ENCODE assay signal across 1 cellular context in the genomic region with DNA sequence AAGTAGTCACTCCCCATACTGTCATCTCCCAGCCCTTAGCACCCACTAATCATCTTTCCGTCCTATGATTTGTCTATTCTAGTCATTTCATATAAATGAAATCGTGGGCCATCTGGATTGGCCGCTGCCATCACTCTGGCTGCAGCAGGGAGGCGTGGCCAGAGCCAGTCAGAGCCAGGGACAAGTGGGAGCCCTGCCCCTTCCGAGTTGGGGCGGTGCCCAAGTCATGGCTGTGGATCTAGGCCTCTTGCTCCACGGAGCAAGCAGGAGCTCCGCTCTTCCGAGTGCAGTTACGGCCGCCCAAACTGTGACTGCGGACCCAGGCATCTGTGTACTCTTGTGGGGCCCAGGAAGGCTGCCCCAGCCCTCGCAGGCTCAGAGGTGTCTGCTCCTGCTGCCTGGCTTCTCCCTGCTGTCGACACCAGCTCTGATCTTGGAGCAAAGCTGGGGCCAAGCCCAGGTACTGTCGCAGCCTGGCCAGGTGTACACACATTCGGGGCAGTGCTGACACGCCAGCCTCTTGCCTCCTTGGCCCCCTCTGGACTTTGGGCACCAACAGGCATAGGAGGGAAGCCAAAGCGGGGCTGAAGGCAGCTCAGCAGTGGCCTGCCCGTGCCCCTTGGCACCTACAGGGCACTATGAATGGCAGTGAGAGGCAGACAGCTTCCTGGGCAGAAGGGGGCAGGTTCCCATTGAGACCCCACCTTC.
TF ChIP-seq lines count a peak whose summit lies in the region.

No MANE protein-coding gene starts in this region.

TF ChIP-seq in H1, 55 proteins besides CTCF, POLR2A, EP300 and RAD21:
- TF ChIP-seq, protein P1, sequence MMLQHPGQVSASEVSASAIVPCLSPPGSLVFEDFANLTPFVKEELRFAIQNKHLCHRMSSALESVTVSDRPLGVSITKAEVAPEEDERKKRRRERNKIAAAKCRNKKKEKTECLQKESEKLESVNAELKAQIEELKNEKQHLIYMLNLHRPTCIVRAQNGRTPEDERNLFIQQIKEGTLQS (IDR thresholded peaks at IDR 0.05; ENCODE audit: insufficient read depth, low read depth, low read length), result no peak
- TF ChIP-seq KDM5A (IDR thresholded peaks at IDR 0.05; ENCODE audit: low read length) (no peak), RXRA (IDR thresholded peaks at IDR 0.05; ENCODE audit: insufficient read depth, low read depth, low read length) (no peak)
